In the genomic region with DNA sequence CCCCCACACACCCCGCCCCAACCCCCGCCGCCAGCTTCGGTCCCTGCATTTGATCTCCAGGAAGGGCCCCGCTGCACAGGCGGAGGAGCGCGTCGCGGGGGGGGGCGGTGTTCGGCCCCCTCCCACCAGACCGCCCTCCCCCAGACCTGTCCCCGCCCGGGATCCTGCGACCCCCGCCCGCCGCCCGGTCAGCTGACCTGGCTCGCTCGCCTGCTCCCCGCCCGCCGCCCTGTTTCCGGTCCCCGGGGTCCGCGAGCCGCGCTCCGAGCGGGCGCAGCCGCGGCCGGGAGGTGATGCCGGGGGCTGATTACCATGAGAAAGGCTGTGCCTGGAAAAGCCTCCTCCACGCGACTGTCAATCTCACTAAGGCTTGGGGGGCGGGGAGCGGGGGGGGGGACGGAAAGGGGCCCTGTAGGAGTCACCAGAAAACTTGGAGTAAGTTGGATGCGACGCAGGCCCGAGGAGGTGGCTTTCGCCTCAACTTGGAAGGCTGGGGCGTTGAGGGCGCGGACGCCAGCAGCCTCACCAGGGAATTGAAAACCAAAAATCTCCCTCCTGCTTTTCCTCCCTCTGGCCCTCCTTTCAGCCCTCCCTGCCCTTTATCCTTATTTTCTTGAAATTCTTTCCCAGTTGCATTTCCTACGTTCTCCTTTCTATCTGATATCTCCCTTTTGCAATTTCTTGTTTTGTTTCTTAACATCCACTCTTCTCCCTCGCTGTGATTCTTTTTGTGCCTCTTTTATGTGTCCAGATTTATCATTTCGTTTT, we compare ENCODE assay signal across 7 cellular contexts. TPM values are rescaled to one million over a fixed set of nuclear protein-coding genes. Genes with fewer than 3 reads are reported as not detected.
DNase-seq lines count a peak whose midpoint lies in the region; ATAC-seq lines count a peak whose summit lies in the region.

No MANE protein-coding gene starts in this region.

- H3K4me3 ChIP-seq in H7 (ENCODE audit: insufficient read depth, low read depth, low read length), result peak overlapping the region; percentile 45

- H3K27me3 ChIP-seq in H7 (ENCODE audit: control insufficient read depth, insufficient read depth, low read length), result peaks cover 30% of the 10 kb centered on the region

- H3K27me3 Mint-ChIP-seq in central memory CD8-positive, alpha-beta T cell, result peaks cover 17% of the 10 kb centered on the region
- H3K27me3 Mint-ChIP-seq in stimulated activated naive B cell treated with anti-CD40 and anti-IgM and Interleukin-4, amounts not matched to agents 10 μg/mL and 1 μg/mL and 100 μg/mL, for 72 hours, result peaks cover 10 to 13% of the 10 kb centered on the region in 2 donors

- H3K36me3 ChIP-seq in H7 (replicated peaks; ENCODE audit: control insufficient read depth, insufficient read depth, low read length), result no peaks in the 10 kb centered on the region

- H3K36me3 Mint-ChIP-seq in central memory CD8-positive, alpha-beta T cell (ENCODE audit: insufficient read depth), result peaks cover 5% of the 10 kb centered on the region
- H3K36me3 Mint-ChIP-seq in stimulated activated naive B cell treated with anti-CD40 and anti-IgM and Interleukin-4, amounts not matched to agents 10 μg/mL and 1 μg/mL and 100 μg/mL, for 72 hours, result peaks cover 2 to 4% of the 10 kb centered on the region in 2 donors

- no peaks in the 10 kb centered on the region for H3K9me3 Mint-ChIP-seq in central memory CD8-positive, alpha-beta T cell
- no peaks in the 10 kb centered on the region for H3K9me3 Mint-ChIP-seq in stimulated activated naive B cell treated with anti-CD40 and anti-IgM and Interleukin-4, amounts not matched to agents 10 μg/mL and 1 μg/mL and 100 μg/mL, for 72 hours

- peak; percentile 30 for ATAC-seq in central memory CD8-positive, alpha-beta T cell (replicated peaks; ENCODE audit: extremely low read depth, poor library complexity, severe bottlenecking)
- peak; percentile 19 for ATAC-seq in left colon
- peak; percentile 48 to 50 for ATAC-seq in stimulated activated naive B cell treated with anti-CD40 and anti-IgM and Interleukin-4, amounts not matched to agents 10 μg/mL and 1 μg/mL and 100 μg/mL, for 72 hours (replicated peaks)
- no peak for ATAC-seq in HG03175 (IDR thresholded peaks at IDR 0.05; ENCODE audit: unreplicated experiment)

- intact Hi-C loops in left colon (cut with DNase I, micrococcal nuclease), result no loop called here

- H3K4me1 Mint-ChIP-seq in central memory CD8-positive, alpha-beta T cell, result peaks cover 32% of the 10 kb centered on the region
- H3K4me1 Mint-ChIP-seq in stimulated activated naive B cell treated with anti-CD40 and anti-IgM and Interleukin-4, amounts not matched to agents 10 μg/mL and 1 μg/mL and 100 μg/mL, for 72 hours, result peaks cover 19 to 29% of the 10 kb centered on the region in 2 donors

- DNase-seq in H7 (peak; percentile 88), NOMO-1 treated with DMSO at 0.1 percent for 48 hours (lab: John Stamatoyannopoulos, UW; ENCODE audit: unreplicated experiment) (peak; percentile 67), left colon (peak in 1 of 2 donors; percentile 42), NCI-H1048 (lab: John Stamatoyannopoulos, UW) (no peak)
- no peak for DNase-seq in central memory CD8-positive, alpha-beta T cell (ENCODE audit: low spot score in 2 of 2)
- DNase-seq in stimulated activated naive B cell treated with anti-CD40 and anti-IgM and Interleukin-4, amounts not matched to agents 10 μg/mL and 1 μg/mL and 100 μg/mL, for 72 hours, result no peak

- peak overlapping the region; percentile 80 for H3K4me3 Mint-ChIP-seq in central memory CD8-positive, alpha-beta T cell
- H3K4me3 Mint-ChIP-seq in stimulated activated naive B cell treated with anti-CD40 and anti-IgM and Interleukin-4, amounts not matched to agents 10 μg/mL and 1 μg/mL and 100 μg/mL, for 72 hours, result peak overlapping the region; percentile 87 to 91

- H3K27ac Mint-ChIP-seq in central memory CD8-positive, alpha-beta T cell (ENCODE audit: low read depth), result peak overlapping the region; percentile 80
- peak overlapping the region; percentile 73 for H3K27ac Mint-ChIP-seq in stimulated activated naive B cell treated with anti-CD40 and anti-IgM and Interleukin-4, amounts not matched to agents 10 μg/mL and 1 μg/mL and 100 μg/mL, for 72 hours

RNA-seq across cellular contexts. Expression of a gene that starts 4.5 kb away (rescaled TPM):
- total RNA-seq in H7 (2014; rRNA removed; shearing (Covaris generic)), result 4.9 and 6.3 TPM in 2 replicates
- total RNA-seq in left colon, result 10 to 100 TPM; 15.4 to 41.1 TPM

Comparison
In these comparisons a context has a peak if more than half of its experiments do, and no peak if none do; other contexts are left out.
1. DNase-seq: peak in H7 (single experiment) and NOMO-1 treated with DMSO at 0.1 percent for 48 hours (single experiment); none in central memory CD8-positive, alpha-beta T cell (0 of 2), stimulated activated naive B cell treated with anti-CD40 and anti-IgM and Interleukin-4, amounts not matched to agents 10 μg/mL and 1 μg/mL and 100 μg/mL, for 72 hours (single experiment) and NCI-H1048 (single experiment).